Comparison of ENCODE assay signal across 22 cellular contexts in genomic region chr10:84907461-84908010, GRCh38.
"Had no signal": no experiment of that assay in that cellular context is flagged by ENCODE, and none has a peak within 500 bp of the region (broad histone marks: within the 10 kb centered on the region; RNA-seq: fewer than 3 reads in every experiment).

No MANE protein-coding gene starts in this region.

- ATAC-seq: heart right ventricle; left cardiac atrium; left lung; naive thymus-derived CD8-positive, alpha-beta T cell; sciatic nerve; stimulated activated naive B cell treated with anti-CD40 and anti-IgM and Interleukin-4, amounts not matched to agents 10 μg/mL and 1 μg/mL and 100 μg/mL, for 72 hours; stimulated activated naive CD8-positive, alpha-beta T cell treated with anti-CD3 and anti-CD28 coated beads, Interleukin-15, Interleukin-2, amounts not matched to agents 100 U/mL and 50 U/mL, for 24 hours had no signal

- H3K27ac Mint-ChIP-seq: naive thymus-derived CD8-positive, alpha-beta T cell; neural progenitor cell; stimulated activated naive B cell treated with anti-CD40 and anti-IgM and Interleukin-4, amounts not matched to agents 10 μg/mL and 1 μg/mL and 100 μg/mL, for 72 hours had no signal

- H3K4me3 Mint-ChIP-seq: naive thymus-derived CD8-positive, alpha-beta T cell; nephron; stimulated activated naive B cell treated with anti-CD40 and anti-IgM and Interleukin-4, amounts not matched to agents 10 μg/mL and 1 μg/mL and 100 μg/mL, for 72 hours had no signal

- DNase-seq: heart right ventricle; kidney glomerular epithelial cell; left cardiac atrium; left lung; lower lobe of right lung; mammary epithelial cell; mesenchymal stem cell; naive thymus-derived CD8-positive, alpha-beta T cell; occipital lobe; stimulated activated CD4-positive, alpha-beta T cell treated with anti-CD3 and anti-CD28 coated beads, Interleukin-12 subunit alpha, Interleukin-12 subunit beta, amount 100 ng/mL, for 4 hours; stimulated activated CD4-positive, alpha-beta T cell treated with anti-CD3 and anti-CD28 coated beads, Interleukin-15, amount 100 ng/mL, for 24 hours; stimulated activated CD4-positive, alpha-beta T cell treated with anti-CD3 and anti-CD28 coated beads, Interleukin-2, amount 100 ng/mL, for 24 hours; stimulated activated CD4-positive, alpha-beta T cell treated with anti-CD3 and anti-CD28 coated beads, Interleukin-4, amount 100 ng/mL, for 1 hour; stimulated activated naive B cell treated with anti-CD40 and anti-IgM and Interleukin-4, amounts not matched to agents 10 μg/mL and 1 μg/mL and 100 μg/mL, for 72 hours; stimulated activated naive CD8-positive, alpha-beta T cell treated with anti-CD3 and anti-CD28 coated beads, Interleukin-15, Interleukin-2, amounts not matched to agents 100 U/mL and 50 U/mL, for 24 hours; stomach; tibial artery; trophoblast cell; upper lobe of right lung had no signal

- H3K4me1 Mint-ChIP-seq: neural progenitor cell; stimulated activated naive B cell treated with anti-CD40 and anti-IgM and Interleukin-4, amounts not matched to agents 10 μg/mL and 1 μg/mL and 100 μg/mL, for 72 hours had no signal

- H3K27me3 Mint-ChIP-seq: stimulated activated naive B cell treated with anti-CD40 and anti-IgM and Interleukin-4, amounts not matched to agents 10 μg/mL and 1 μg/mL and 100 μg/mL, for 72 hours had no signal

- H3K36me3 Mint-ChIP-seq: naive thymus-derived CD8-positive, alpha-beta T cell; neural progenitor cell; stimulated activated naive B cell treated with anti-CD40 and anti-IgM and Interleukin-4, amounts not matched to agents 10 μg/mL and 1 μg/mL and 100 μg/mL, for 72 hours had no signal
